7 cellular contexts compared by ENCODE assay signal in the genomic region with DNA sequence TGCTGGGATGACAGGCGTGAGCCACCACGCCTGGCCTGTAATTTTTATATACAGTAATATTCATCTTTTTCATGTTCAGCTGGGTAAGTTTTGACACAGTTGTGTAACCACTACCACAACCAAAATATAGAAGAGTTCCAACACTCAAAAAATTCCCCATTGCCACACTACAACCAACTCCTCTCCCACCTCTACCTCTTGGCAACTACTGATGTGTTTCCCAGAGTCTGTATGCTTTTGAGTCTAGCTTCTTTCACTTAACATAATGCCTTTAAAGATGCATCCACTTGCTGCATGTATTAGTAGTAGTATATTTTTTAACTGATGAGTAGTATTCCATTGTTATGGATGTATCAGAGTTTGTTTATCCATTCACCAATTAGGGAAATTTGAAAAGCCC.
DNase-seq lines count a peak whose midpoint lies in the region; ATAC-seq, FAIRE-seq and TF ChIP-seq lines count a peak whose summit lies in the region.

No MANE protein-coding gene starts in this region.

- H3K4me2 ChIP-seq in K562 (ENCODE audit: insufficient read depth, low read length) (no peak overlapping the region), GM23248 (ENCODE audit: unreplicated experiment) (no peak overlapping the region)

- CTCF ChIA-PET in K562 (lab: Yijun Ruan, JAX; ENCODE audit: low intra/inter-chr PET ratio): no interaction called here

- no peak for TF ChIP-seq EP300 in K562 (IDR thresholded peaks at IDR 0.05; ENCODE audit: low read length)

- H3K4me3 ChIP-seq in K562 (no peak overlapping the region), testis (no peak overlapping the region), GM23248 (no peak overlapping the region)

- POLR2A ChIA-PET in K562 (lab: Yijun Ruan, JAX): interaction anchor here (1.1 kb wide), 1 partner anchor 27 kb away, joined by 3 read pairs; no protein-coding TSS in a partner anchor

- 87% methylated on average over 2 of the region's 2 CpGs for WGBS in K562 (ENCODE audit: insufficient coverage, low coverage, missing lambda C conversion rate)
- 95 to 98% methylated on average over 2 of the region's 2 CpGs for WGBS in testis, 2 donors
- 100% methylated on average over 2 of the region's 2 CpGs for WGBS in GM23248 (ENCODE audit: low coverage in 1 of 2, low lambda C conversion rate in 2 of 2, missing lambda C conversion rate in 2 of 2), 2 experiments

- TF ChIP-seq POLR2A in K562 (conservative IDR thresholded peaks at IDR 0.05) (no peak), testis (IDR thresholded peaks at IDR 0.05) (no peak)

- no peaks in the 10 kb centered on the region for H3K36me3 ChIP-seq in K562 (ENCODE audit: control insufficient read depth, insufficient read depth, low read length)
- H3K36me3 ChIP-seq in testis (ENCODE audit: low read depth, missing control alignments): no peaks in the 10 kb centered on the region
- H3K36me3 ChIP-seq in GM23248 (ENCODE audit: low read depth): no peaks in the 10 kb centered on the region

- H3K9me3 ChIP-seq in K562 (replicated peaks; ENCODE audit: control insufficient read depth, insufficient read depth, low read depth, low read length) (no peaks in the 10 kb centered on the region), testis (no peaks in the 10 kb centered on the region), GM23248 (ENCODE audit: low read depth) (no peaks in the 10 kb centered on the region)

- H3K27me3 ChIP-seq in K562 (ENCODE audit: control insufficient read depth in 2 of 2, insufficient read depth in 2 of 2, low read length in 2 of 2) (no peaks in the 10 kb centered on the region), testis (no peaks in the 10 kb centered on the region), GM23248 (replicated peaks; ENCODE audit: insufficient read depth) (no peaks in the 10 kb centered on the region)

- H3K27ac ChIP-seq in K562 (ENCODE audit: extremely low read depth, low read depth, low read length): no peak overlapping the region
- H3K27ac ChIP-seq in testis: no peak overlapping the region
- H3K27ac ChIP-seq in GM23248: no peak overlapping the region

- H3K9ac ChIP-seq in K562 (ENCODE audit: insufficient read depth in 1 of 2, low read depth in 2 of 2, low read length in 2 of 2): no peak overlapping the region
- no peak overlapping the region for H3K9ac ChIP-seq in GM23248

- TF ChIP-seq CTCF in K562 (IDR thresholded peaks at IDR 0.05 in 2 of 3, conservative IDR thresholded peaks at IDR 0.05 in 1 of 3; ENCODE audit: insufficient read depth in 2 of 3, low read depth in 1 of 3, low read length in 3 of 3) (no peak), testis (IDR thresholded peaks at IDR 0.05) (no peak)

- H3K79me2 ChIP-seq in K562 (ENCODE audit: control insufficient read depth, insufficient read depth, low read length) (peaks cover 26% of the 10 kb centered on the region; the same call in 2 of the 3 replicates), GM23248 (ENCODE audit: insufficient read depth) (peaks cover 96% of the 10 kb centered on the region)

- no peaks in the 10 kb centered on the region for H3K9me2 ChIP-seq in GM23248 (ENCODE audit: insufficient read depth)

- in situ Hi-C loops in K562 (cut with MboI): no loop called here
- in situ Hi-C loops in GM23248 (cut with MboI): no loop called here

- H3K4me1 ChIP-seq in K562 (replicated peaks in 1 of 2; ENCODE audit: control insufficient read depth in 2 of 2, insufficient read depth in 2 of 2, low read length in 2 of 2): peaks cover 0 to 9% of the 10 kb centered on the region in 2 experiments; a peak in 3 of 5 replicates
- no peaks in the 10 kb centered on the region for H3K4me1 ChIP-seq in testis
- H3K4me1 ChIP-seq in GM23248 (ENCODE audit: insufficient read depth): no peaks in the 10 kb centered on the region

- no peak for TF ChIP-seq RAD21 in K562 (CRISPR knock-in tag; conservative IDR thresholded peaks at IDR 0.05 in 1 of 2, IDR thresholded peaks at IDR 0.05 in 1 of 2)

- no peak for FAIRE-seq in K562 (lab: Jason Lieb, UNC)

- no TSS peak for BruUV-seq in K562 (replicated peaks; lab: Mats Ljungman, UMichigan)

- intact Hi-C loops in K562 (cut with micrococcal nuclease): no loop called here
- intact Hi-C loops in testis (cut with DNase I; ENCODE audit: low total_unique reads): no loop called here
- intact Hi-C loops in posterior cingulate gyrus (cut with DNase I): no loop called here

- H2AFZ ChIP-seq in K562 (ENCODE audit: low read depth, low read length) (no peak overlapping the region), GM23248 (no peak overlapping the region)

- DNase-seq in K562 (ENCODE audit: extremely low read depth in 1 of 4, low spot score in 3 of 4) (no peak), testis (no peak), posterior cingulate gyrus (no peak), GM23248 (no peak)

- H4K20me1 ChIP-seq in K562 (replicated peaks; ENCODE audit: control insufficient read depth, insufficient read depth, low read length): 0 out of 2 replicates have a peak, but pooled peaks cover 6% of the 10 kb centered on the region
- H4K20me1 ChIP-seq in GM23248 (ENCODE audit: insufficient read depth): 0 out of 2 replicates have a peak, but pooled peaks cover 4% of the 10 kb centered on the region

- no peaks in the 10 kb centered on the region for H3K9me1 ChIP-seq in K562 (ENCODE audit: control insufficient read depth, insufficient read depth, low read length)

- 0 out of 2 replicates have a peak, but pooled peaks cover 9% of the 10 kb centered on the region for H3F3A ChIP-seq in GM23248 (ENCODE audit: insufficient read depth)

- ATAC-seq in GM18870 (IDR thresholded peaks at IDR 0.05; ENCODE audit: unreplicated experiment) (peak; percentile 17), GM21515 (IDR thresholded peaks at IDR 0.05; ENCODE audit: unreplicated experiment) (peak; percentile 35), HG03175 (IDR thresholded peaks at IDR 0.05; ENCODE audit: unreplicated experiment) (peak; percentile 22), K562 (no peak)

TF ChIP-seq in K562, 482 proteins besides CTCF, POLR2A, EP300 and RAD21:
- TF ChIP-seq ZFP36 (IDR thresholded peaks at IDR 0.05; ENCODE audit: low read depth, low read length, partially characterized antibody): peak; percentile 28
- no peak for TF ChIP-seq ZNF551 (CRISPR knock-in tag; IDR thresholded peaks at IDR 0.05)
